Comparison of ENCODE assay signal across 21 cellular contexts in the genomic region with DNA sequence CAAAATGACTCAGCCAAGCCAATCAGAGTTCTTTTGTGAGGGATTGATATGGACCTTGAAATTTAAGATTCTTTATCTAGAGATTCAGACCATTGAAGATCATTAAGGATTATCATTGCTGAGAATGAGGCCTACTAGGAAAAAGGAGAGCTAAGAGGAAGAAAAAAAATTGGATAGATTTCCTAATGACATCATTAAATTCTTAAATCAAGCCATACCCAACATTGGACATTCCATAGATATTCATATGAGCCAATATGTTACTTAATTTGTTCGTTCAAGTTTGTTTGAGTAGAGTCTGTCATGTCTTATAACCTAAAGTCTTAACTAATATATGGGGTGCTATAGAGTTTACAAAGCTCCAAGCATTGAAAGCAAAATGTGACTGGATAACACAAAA.
DNase-seq lines count a peak whose midpoint lies in the region; ATAC-seq and TF ChIP-seq lines count a peak whose summit lies in the region.
"Had no signal": no experiment of that assay in that cellular context is flagged by ENCODE, and none has a peak within 500 bp of the region (broad histone marks: within the 10 kb centered on the region; RNA-seq: fewer than 3 reads in every experiment).

No MANE protein-coding gene starts in this region.

- no peak overlapping the region for H3K27ac Mint-ChIP-seq in neural progenitor cell
- H3K27ac Mint-ChIP-seq: B cell; CD4-positive, alpha-beta T cell; CD8-positive, alpha-beta T cell had no signal

- H4K91ac ChIP-seq in trophoblast cell (ENCODE audit: low read depth, low read length): no peak overlapping the region

- no peak overlapping the region for H2BK12ac ChIP-seq in trophoblast cell (ENCODE audit: low read length)

- no peak overlapping the region for H2AK5ac ChIP-seq in trophoblast cell (ENCODE audit: low read length)

- H3K9me3 Mint-ChIP-seq in neural progenitor cell: peaks cover 11% of the 10 kb centered on the region
- H3K9me3 Mint-ChIP-seq: CD4-positive, alpha-beta T cell had no signal

- H3K36me3 ChIP-seq in HEK293 (ENCODE audit: control insufficient read depth in 2 of 2, insufficient read depth in 1 of 2, low read length in 2 of 2): no peaks in the 10 kb centered on the region
- no peaks in the 10 kb centered on the region for H3K36me3 ChIP-seq in OCI-LY3 (replicated peaks; ENCODE audit: low read depth, low read length)
- no peaks in the 10 kb centered on the region for H3K36me3 ChIP-seq in neural progenitor cell
- no peaks in the 10 kb centered on the region for H3K36me3 ChIP-seq in trophoblast cell (ENCODE audit: control insufficient read depth in 1 of 2, insufficient read depth in 2 of 2, low read length in 2 of 2)
- H3K36me3 ChIP-seq: BLaER1 treated with 17β-estradiol and CSF1 and Interleukin-3, amounts not matched to agents 10 nM and 100 nM had no signal

- no peak overlapping the region for H3K18ac ChIP-seq in trophoblast cell (ENCODE audit: low read length)

- no peaks in the 10 kb centered on the region for H4K20me1 ChIP-seq in OCI-LY3 (ENCODE audit: insufficient read depth, low read length)
- no peaks in the 10 kb centered on the region for H4K20me1 ChIP-seq in neural progenitor cell (ENCODE audit: low read depth)
- H4K20me1 ChIP-seq: BLaER1 treated with 17β-estradiol and CSF1 and Interleukin-3, amounts not matched to agents 10 nM and 100 nM had no signal

- no peaks in the 10 kb centered on the region for H3F3A ChIP-seq in neural progenitor cell (ENCODE audit: low read depth)

- H3K4me1 ChIP-seq in HEK293 (ENCODE audit: control insufficient read depth, insufficient read depth, low read length) (no peaks in the 10 kb centered on the region), OCI-LY3 (ENCODE audit: low read length) (no peaks in the 10 kb centered on the region), neural progenitor cell (no peaks in the 10 kb centered on the region), trophoblast cell (ENCODE audit: control insufficient read depth in 1 of 2, insufficient read depth in 2 of 2, low read length in 2 of 2) (no peaks in the 10 kb centered on the region)
- H3K4me1 ChIP-seq: A549, Caco-2 had no signal

- H3K79me1 ChIP-seq in trophoblast cell (ENCODE audit: low read length): no peaks in the 10 kb centered on the region

- no peaks in the 10 kb centered on the region for H3K27me3 Mint-ChIP-seq in neural progenitor cell (ENCODE audit: insufficient read depth, low read depth)
- H3K27me3 Mint-ChIP-seq: B cell; CD4-positive, alpha-beta T cell had no signal

- no peaks in the 10 kb centered on the region for H3K36me3 Mint-ChIP-seq in neural progenitor cell
- H3K36me3 Mint-ChIP-seq: CD8-positive, alpha-beta T cell had no signal

- TF ChIP-seq CTCF in HEK293 (tag by site-specific recombination; IDR thresholded peaks at IDR 0.05) (no peak), OCI-LY3 (IDR thresholded peaks at IDR 0.05; ENCODE audit: low read depth, low read length) (no peak), neural progenitor cell (IDR thresholded peaks at IDR 0.05) (no peak)

- H3K27ac ChIP-seq in HEK293 (ENCODE audit: extremely low read depth, low read depth, low read length) (no peak overlapping the region), OCI-LY3 (ENCODE audit: low read length) (no peak overlapping the region), neural progenitor cell (no peak overlapping the region), trophoblast cell (ENCODE audit: low read depth, low read length) (peak overlapping the region; percentile 69)
- H3K27ac ChIP-seq: A549; BLaER1 treated with 17β-estradiol and CSF1 and Interleukin-3, amounts not matched to agents 10 nM and 100 nM; C4-2B had no signal

- H3K4me3 Mint-ChIP-seq in neural progenitor cell: no peak overlapping the region
- H3K4me3 Mint-ChIP-seq: B cell; CD4-positive, alpha-beta T cell; CD8-positive, alpha-beta T cell had no signal

- H3K9ac ChIP-seq in OCI-LY3 (ENCODE audit: low read length) (no peak overlapping the region), neural progenitor cell (no peak overlapping the region), trophoblast cell (ENCODE audit: low read length) (no peak overlapping the region)
- H3K9ac ChIP-seq: BLaER1 treated with 17β-estradiol and CSF1 and Interleukin-3, amounts not matched to agents 10 nM and 100 nM had no signal

- H3K79me2 ChIP-seq in OCI-LY3 (ENCODE audit: low read length) (no peaks in the 10 kb centered on the region), neural progenitor cell (ENCODE audit: low read depth) (no peaks in the 10 kb centered on the region), trophoblast cell (ENCODE audit: control insufficient read depth, insufficient read depth, low read length, poor library complexity) (no peaks in the 10 kb centered on the region)

- H3K4ac ChIP-seq in trophoblast cell (ENCODE audit: low read depth, low read length): no peak overlapping the region

- H3K4me2 ChIP-seq in OCI-LY3 (ENCODE audit: low read length) (no peak overlapping the region), neural progenitor cell (no peak overlapping the region), trophoblast cell (ENCODE audit: low read length) (no peak overlapping the region)
- H3K4me2 ChIP-seq: A549; BLaER1 treated with 17β-estradiol and CSF1 and Interleukin-3, amounts not matched to agents 10 nM and 100 nM had no signal

- DNase-seq in neural progenitor cell (ENCODE audit: low spot score) (no peak), trophoblast cell (peak in 1 of 2 donors; percentile 14), DMS53 treated with DMSO at 0.1 percent for 48 hours (lab: John Stamatoyannopoulos, UW; ENCODE audit: unreplicated experiment) (no peak), GM19240 (ENCODE audit: insufficient read length, low spot score) (no peak), 8988T (no peak)
- DNase-seq: AML-193; Caco-2; Calu3; CD4-positive, alpha-beta T cell; CD8-positive, alpha-beta T cell; DMS79; DND-41; GDM1 had no signal

- H2AFZ ChIP-seq in OCI-LY3 (ENCODE audit: low read depth, low read length) (0 out of 2 replicates have a peak overlapping the region, but pooled peaks have one; percentile 64), neural progenitor cell (replicated peaks) (peak overlapping the region; percentile 70), trophoblast cell (ENCODE audit: insufficient read depth, low read length, poor library complexity) (no peak overlapping the region)

- no peak overlapping the region for H3K23ac ChIP-seq in trophoblast cell (ENCODE audit: low read length)

- no peak overlapping the region for H2BK5ac ChIP-seq in trophoblast cell (ENCODE audit: low read depth, low read length, poor library complexity)

- H3K4me3 ChIP-seq in HEK293 (ENCODE audit: low read depth, low read length) (no peak overlapping the region), OCI-LY3 (ENCODE audit: low read length) (no peak overlapping the region), neural progenitor cell (no peak overlapping the region), trophoblast cell (ENCODE audit: low read depth, low read length) (no peak overlapping the region)
- H3K4me3 ChIP-seq: A549; BLaER1 treated with 17β-estradiol and CSF1 and Interleukin-3, amounts not matched to agents 10 nM and 100 nM; GM12878 had no signal

- POLR2A ChIA-PET in HEK293 (lab: Yijun Ruan, JAX): no interaction called here

- no peak overlapping the region for H2BK120ac ChIP-seq in trophoblast cell (ENCODE audit: insufficient read depth, low read length, poor library complexity)

- CTCF ChIA-PET in HEK293 (lab: Yijun Ruan, JAX): interaction anchor here (0.6 kb wide), 1 partner anchor 718 kb away, joined by 6 read pairs; no protein-coding TSS in a partner anchor

- H4K8ac ChIP-seq in trophoblast cell (ENCODE audit: low read depth, low read length): no peak overlapping the region

- ATAC-seq in GM18498 (IDR thresholded peaks at IDR 0.05; ENCODE audit: unreplicated experiment): no peak
- ATAC-seq: A549; CD8-positive, alpha-beta T cell; GM12878 had no signal

- no peaks in the 10 kb centered on the region for H3K27me3 ChIP-seq in OCI-LY3 (ENCODE audit: low read depth, low read length)
- no peaks in the 10 kb centered on the region for H3K27me3 ChIP-seq in neural progenitor cell
- H3K27me3 ChIP-seq in trophoblast cell (ENCODE audit: insufficient read depth, low read length): no peaks in the 10 kb centered on the region

- H4K12ac ChIP-seq in trophoblast cell (ENCODE audit: low read depth, low read length): no peak overlapping the region

- WGBS in trophoblast cell (ENCODE audit: extremely low coverage, insufficient coverage, insufficient read length): no CpG with 5 or more reads among the region's 1 CpG

- H3K4me1 Mint-ChIP-seq in neural progenitor cell: peaks cover 30% of the 10 kb centered on the region
- H3K4me1 Mint-ChIP-seq: B cell had no signal

- H3K9me3 ChIP-seq in HEK293 (ENCODE audit: control insufficient read depth, insufficient read depth, low read depth, low read length) (no peaks in the 10 kb centered on the region), OCI-LY3 (ENCODE audit: insufficient read depth, low read length) (no peaks in the 10 kb centered on the region), neural progenitor cell (ENCODE audit: low read depth) (no peaks in the 10 kb centered on the region), trophoblast cell (ENCODE audit: insufficient read depth, low read depth, low read length) (no peaks in the 10 kb centered on the region)
- H3K9me3 ChIP-seq: A549; BLaER1 treated with 17β-estradiol and CSF1 and Interleukin-3, amounts not matched to agents 10 nM and 100 nM; Caco-2 had no signal

- H3K14ac ChIP-seq in trophoblast cell (ENCODE audit: low read length): no peak overlapping the region

TF ChIP-seq in HEK293, 187 proteins besides CTCF, POLR2A, EP300 and RAD21:
- TF ChIP-seq ZNF157 (tag by site-specific recombination; IDR thresholded peaks at IDR 0.05): no peak
- TF ChIP-seq, protein P1, sequence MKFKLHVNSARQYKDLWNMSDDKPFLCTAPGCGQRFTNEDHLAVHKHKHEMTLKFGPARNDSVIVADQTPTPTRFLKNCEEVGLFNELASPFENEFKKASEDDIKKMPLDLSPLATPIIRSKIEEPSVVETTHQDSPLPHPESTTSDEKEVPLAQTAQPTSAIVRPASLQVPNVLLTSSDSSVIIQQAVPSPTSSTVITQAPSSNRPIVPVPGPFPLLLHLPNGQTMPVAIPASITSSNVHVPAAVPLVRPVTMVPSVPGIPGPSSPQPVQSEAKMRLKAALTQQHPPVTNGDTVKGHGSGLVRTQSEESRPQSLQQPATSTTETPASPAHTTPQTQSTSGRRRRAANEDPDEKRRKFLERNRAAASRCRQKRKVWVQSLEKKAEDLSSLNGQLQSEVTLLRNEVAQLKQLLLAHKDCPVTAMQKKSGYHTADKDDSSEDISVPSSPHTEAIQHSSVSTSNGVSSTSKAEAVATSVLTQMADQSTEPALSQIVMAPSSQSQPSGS (tag by site-specific recombination; IDR thresholded peaks at IDR 0.05; ENCODE audit: low read depth): peak; percentile 64
